ENCODE assay signal across 13 cellular contexts in genomic region chr1:202034149-202034682, GRCh38. TPM values are rescaled to one million over a fixed set of nuclear protein-coding genes. Genes with fewer than 3 reads are reported as not detected.
DNase-seq lines count a peak whose midpoint lies in the region; ATAC-seq and TF ChIP-seq lines count a peak whose summit lies in the region.
"Had no signal": no experiment of that assay in that cellular context is flagged by ENCODE, and none has a peak within 500 bp of the region (broad histone marks: within the 10 kb centered on the region; RNA-seq: fewer than 3 reads in every experiment).

No MANE protein-coding gene starts in this region.

- H3K56ac ChIP-seq in IMR-90 (ENCODE audit: extremely low read depth, insufficient read depth, low read length) = no peak overlapping the region

- H3K27me3 Mint-ChIP-seq in natural killer cell treated with Interleukin-12 subunit alpha and Interleukin-12 subunit beta and Interleukin-15 and Interleukin-18, amount 100 ng/mL, for 72 hours = peaks cover 7 to 14% of the 10 kb centered on the region in 2 donors
- H3K27me3 Mint-ChIP-seq: stimulated activated memory B cell treated with anti-CD40 and anti-IgM and Interleukin-4, amounts not matched to agents 10 μg/mL and 1 μg/mL and 100 μg/mL, for 72 hours had no signal

- H3K9me1 ChIP-seq in IMR-90 (ENCODE audit: insufficient read depth, low read length) = peaks cover 15% of the 10 kb centered on the region

- no TSS peak for BruUV-seq in IMR-90 (replicated peaks; lab: Mats Ljungman, UMichigan)

- TF ChIP-seq CTCF in IMR-90 (conservative IDR thresholded peaks at IDR 0.05; ENCODE audit: low read depth, low read length) = no peak
- no peak for TF ChIP-seq CTCF in coronary artery (IDR thresholded peaks at IDR 0.05)
- TF ChIP-seq CTCF in mucosa of descending colon (IDR thresholded peaks at IDR 0.05) = no peak
- no peak for TF ChIP-seq CTCF in tibial artery (IDR thresholded peaks at IDR 0.05)
- TF ChIP-seq CTCF in GM13976 (IDR thresholded peaks at IDR 0.05; ENCODE audit: borderline replicate concordance, control extremely low read depth, extremely low read depth, insufficient read depth, missing control alignments) = no peak

- no peaks in the 10 kb centered on the region for H3K9me3 Mint-ChIP-seq in natural killer cell treated with Interleukin-12 subunit alpha and Interleukin-12 subunit beta and Interleukin-15 and Interleukin-18, amount 100 ng/mL, for 72 hours

- H3K4me1 Mint-ChIP-seq in natural killer cell treated with Interleukin-12 subunit alpha and Interleukin-12 subunit beta and Interleukin-15 and Interleukin-18, amount 100 ng/mL, for 72 hours (ENCODE audit: low read depth in 2 of 2) = no peaks in the 10 kb centered on the region
- H3K4me1 Mint-ChIP-seq: CD14-positive monocyte; stimulated activated memory B cell treated with anti-CD40 and anti-IgM and Interleukin-4, amounts not matched to agents 10 μg/mL and 1 μg/mL and 100 μg/mL, for 72 hours had no signal

- H4K5ac ChIP-seq in IMR-90 (ENCODE audit: low read depth, low read length) = peak overlapping the region; percentile 53

- H4K20me1 ChIP-seq in IMR-90 (ENCODE audit: insufficient read depth, low read length) = peaks cover 5% of the 10 kb centered on the region; the same call in 1 of the 2 replicates

- peak overlapping the region; percentile 53 for H3K23ac ChIP-seq in IMR-90 (ENCODE audit: low read depth, low read length)

- ATAC-seq in IMR-90 (ENCODE audit: low read depth) (no peak; the same call in 1 of the 2 replicates), mucosa of descending colon (no peak)
- no peak for ATAC-seq in natural killer cell treated with Interleukin-12 subunit alpha and Interleukin-12 subunit beta and Interleukin-15 and Interleukin-18, amount 100 ng/mL, for 72 hours

- H2BK15ac ChIP-seq in IMR-90 (ENCODE audit: low read depth, low read length) = peak overlapping the region; percentile 57; the same call in 2 of the 3 replicates

- peak overlapping the region; percentile 66 for H3K18ac ChIP-seq in IMR-90 (ENCODE audit: low read depth, low read length)

- peak overlapping the region; percentile 83; the same call in 1 of the 2 replicates for H2BK120ac ChIP-seq in IMR-90 (ENCODE audit: low read depth, low read length)

- H3K36me3 ChIP-seq in IMR-90 (ENCODE audit: control insufficient read depth, insufficient read depth, low read length) (no peaks in the 10 kb centered on the region), mucosa of descending colon (ENCODE audit: low read depth) (no peaks in the 10 kb centered on the region), tibial artery (no peaks in the 10 kb centered on the region)

- peak overlapping the region; percentile 63 for H4K91ac ChIP-seq in IMR-90 (ENCODE audit: insufficient read depth, low read depth, low read length)

- WGBS in IMR-90 (ENCODE audit: extremely low coverage in 2 of 2, insufficient read length in 1 of 2), 2 experiments = no CpG with 5 or more reads among the region's 7 CpGs

- H3K27ac ChIP-seq in IMR-90 (ENCODE audit: insufficient read depth, low read length) (peak overlapping the region; percentile 78), coronary artery (peak overlapping the region; percentile 29 to 80), tibial artery (peak overlapping the region; percentile 66 to 73)

- H3K27me3 ChIP-seq in IMR-90 (ENCODE audit: control insufficient read depth, insufficient read depth, low read length) (peaks cover 5% of the 10 kb centered on the region; the same call in 1 of the 2 replicates), tibial artery (no peaks in the 10 kb centered on the region)

- H3K4ac ChIP-seq in IMR-90 (ENCODE audit: low read depth, low read length) = peak overlapping the region; percentile 94

- H2AFZ ChIP-seq in IMR-90 (replicated peaks; ENCODE audit: low read length, poor library complexity) = peak overlapping the region; percentile 49

- no peaks in the 10 kb centered on the region for H3K79me1 ChIP-seq in IMR-90 (ENCODE audit: low read depth in 1 of 2, low read length in 2 of 2)

- peak overlapping the region; percentile 65 for H2AK5ac ChIP-seq in IMR-90 (ENCODE audit: low read depth, low read length)

- intact Hi-C loops in IMR-90 (cut with micrococcal nuclease) (no loop called here), mucosa of descending colon (cut with DNase I, micrococcal nuclease) (no loop called here), tibial artery (cut with DNase I; ENCODE audit: low total_unique reads) (no loop called here)

- CTCF ChIA-PET in IMR-90 (lab: Yijun Ruan, JAX) = no interaction called here

- POLR2A ChIA-PET in IMR-90 (lab: Charles Lee; ENCODE audit: unreplicated experiment) = no interaction called here

- H3K9ac ChIP-seq in IMR-90 (ENCODE audit: low read depth, low read length) = peak overlapping the region; percentile 34; the same call in 1 of the 2 replicates

- no peak for TF ChIP-seq POLR2A in IMR-90 (IDR thresholded peaks at IDR 0.05; ENCODE audit: low read depth, low read length)

- H2AK9ac ChIP-seq in IMR-90 (replicated peaks; ENCODE audit: low read depth, low read length, poor library complexity) = peak overlapping the region; percentile 8

- DNase-seq in IMR-90 (no peak), coronary artery (ENCODE audit: low spot score) (no peak), mucosa of descending colon (peak in 2 of 3 donors; percentile 27 to 36), tibial artery (no peak), GM13976 (ENCODE audit: low spot score) (no peak), DMS153 treated with DMSO at 0.1 percent for 48 hours (lab: John Stamatoyannopoulos, UW; ENCODE audit: unreplicated experiment) (no peak), T-helper 1 cell (no peak)
- no peak for DNase-seq in natural killer cell treated with Interleukin-12 subunit alpha and Interleukin-12 subunit beta and Interleukin-15 and Interleukin-18, amount 100 ng/mL, for 72 hours (ENCODE audit: low spot score)
- DNase-seq: NCI-H1694 treated with DMSO at 0.1 percent for 48 hours; NCI-H748 treated with DMSO at 0.1 percent for 48 hours; stimulated activated CD4-positive, alpha-beta T cell treated with anti-CD3 and anti-CD28 coated beads, Interleukin-2, amount 100 ng/mL, for 24 hours had no signal

- no peaks in the 10 kb centered on the region for H3K9me3 ChIP-seq in IMR-90 (ENCODE audit: control insufficient read depth, insufficient read depth, low read length)
- H3K9me3 ChIP-seq in mucosa of descending colon = no peaks in the 10 kb centered on the region
- H3K9me3 ChIP-seq in tibial artery = no peaks in the 10 kb centered on the region

- H3K4me3 ChIP-seq in IMR-90 (ENCODE audit: insufficient read depth, low read depth, low read length) = no peak overlapping the region
- peak overlapping the region; percentile 37 for H3K4me3 ChIP-seq in coronary artery
- H3K4me3 ChIP-seq in mucosa of descending colon = no peak overlapping the region
- H3K4me3 ChIP-seq in tibial artery = peak overlapping the region in 1 of 2 donors; percentile 30

- peak overlapping the region; percentile 83 for H3K14ac ChIP-seq in IMR-90 (replicated peaks; ENCODE audit: low read depth, low read length)

- in situ Hi-C loops in IMR-90 (cut with MboI; ENCODE audit: low sequenced_read_pairs) (no loop called here), GM13976 (cut with MboI; ENCODE audit: low sequenced_read_pairs, unreplicated experiment) (no loop called here)

- H4K8ac ChIP-seq in IMR-90 (ENCODE audit: low read depth in 2 of 2, low read length in 2 of 2) = peak overlapping the region; percentile 30 to 53; a peak in 1 of 4 replicates

- H3K4me1 ChIP-seq in IMR-90 (ENCODE audit: control insufficient read depth, insufficient read depth, low read length) (peaks cover 7% of the 10 kb centered on the region), mucosa of descending colon (ENCODE audit: low read depth) (peaks cover 14% of the 10 kb centered on the region), tibial artery (peaks cover 0 to 22% (median 17%) of the 10 kb centered on the region in 4 donors)

- H3K4me3 Mint-ChIP-seq in natural killer cell treated with Interleukin-12 subunit alpha and Interleukin-12 subunit beta and Interleukin-15 and Interleukin-18, amount 100 ng/mL, for 72 hours = no peak overlapping the region
- H3K4me3 Mint-ChIP-seq: CD14-positive monocyte; stimulated activated memory B cell treated with anti-CD40 and anti-IgM and Interleukin-4, amounts not matched to agents 10 μg/mL and 1 μg/mL and 100 μg/mL, for 72 hours had no signal

- peak overlapping the region; percentile 84 for H2BK20ac ChIP-seq in IMR-90 (ENCODE audit: low read depth, low read length)

- H3K27ac Mint-ChIP-seq in natural killer cell treated with Interleukin-12 subunit alpha and Interleukin-12 subunit beta and Interleukin-15 and Interleukin-18, amount 100 ng/mL, for 72 hours = no peak overlapping the region
- H3K27ac Mint-ChIP-seq: CD14-positive monocyte; stimulated activated memory B cell treated with anti-CD40 and anti-IgM and Interleukin-4, amounts not matched to agents 10 μg/mL and 1 μg/mL and 100 μg/mL, for 72 hours had no signal

- H2BK5ac ChIP-seq in IMR-90 (ENCODE audit: low read depth, low read length, poor library complexity, severe bottlenecking) = peak overlapping the region; percentile 60

- dilution Hi-C loops in IMR-90 (cut with HindIII; ENCODE audit: low sequenced_read_pairs, unreplicated experiment) = no loop called here

- no peak for TF ChIP-seq RAD21 in IMR-90 (IDR thresholded peaks at IDR 0.05; ENCODE audit: low read length)

- 0 out of 2 replicates have a peak overlapping the region, but pooled peaks have one; percentile 5 for H3K4me2 ChIP-seq in IMR-90 (ENCODE audit: low read depth, low read length)

- H3K36me3 Mint-ChIP-seq in natural killer cell treated with Interleukin-12 subunit alpha and Interleukin-12 subunit beta and Interleukin-15 and Interleukin-18, amount 100 ng/mL, for 72 hours = no peaks in the 10 kb centered on the region
- H3K36me3 Mint-ChIP-seq: CD14-positive monocyte; stimulated activated memory B cell treated with anti-CD40 and anti-IgM and Interleukin-4, amounts not matched to agents 10 μg/mL and 1 μg/mL and 100 μg/mL, for 72 hours had no signal

RNA-seq across cellular contexts. Expression of gene ELF3, which starts 23.8 kb away (rescaled TPM):
- total RNA-seq in IMR-90 (2012; rRNA removed) = under 0.01 TPM in 1 of 2 replicates, not detected in the other
- polyA plus RNA-seq in IMR-90 (2012; rRNA removed) = 0.19 and 0.38 TPM in 2 replicates
- polyA plus RNA-seq in IMR-90 (2012; cell fraction: cytosol; rRNA removed) = 0.02 and 0.11 TPM in 2 replicates
- 1.3 and 7.4 TPM in 2 replicates for polyA plus RNA-seq in IMR-90 (2012; cell fraction: nucleus; rRNA removed; ENCODE audit: low replicate concordance)
- 1,000 to 10,000 TPM in 2 of 3 donors, 100 to 1,000 TPM in 1; 623 to 1,741 (median 1,105) TPM for total RNA-seq in mucosa of descending colon
- total RNA-seq in natural killer cell treated with Interleukin-12 subunit alpha and Interleukin-12 subunit beta and Interleukin-15 and Interleukin-18, amount 100 ng/mL, for 72 hours = under 1 TPM; 0.84 to 0.98 TPM
- polyA plus RNA-seq: CD14-positive monocyte had no signal

RNA-seq across cellular contexts. Expression of gene RNPEP, which starts 51.8 kb away (rescaled TPM):
- total RNA-seq in IMR-90 (2012; rRNA removed) (39.7 and 49.8 TPM in 2 replicates), mucosa of descending colon (100 to 1,000 TPM in 2 of 3 donors, 10 to 100 TPM in 1; 71.5 to 151 (median 132) TPM)
- polyA plus RNA-seq in IMR-90 (2012; rRNA removed) = 57.3 and 75.4 TPM in 2 replicates
- polyA plus RNA-seq in IMR-90 (2012; cell fraction: cytosol; rRNA removed) = 51.9 and 58.2 TPM in 2 replicates
- 61.4 and 80.2 TPM in 2 replicates for polyA plus RNA-seq in IMR-90 (2012; cell fraction: nucleus; rRNA removed; ENCODE audit: low replicate concordance)
- total RNA-seq in natural killer cell treated with Interleukin-12 subunit alpha and Interleukin-12 subunit beta and Interleukin-15 and Interleukin-18, amount 100 ng/mL, for 72 hours = 10 to 100 TPM; 50.1 to 54.3 TPM

Comparison
In these comparisons a context has a peak if more than half of its experiments do, and no peak if none do; other contexts are left out.
1. DNase-seq: peak in mucosa of descending colon (2 of 3); none in IMR-90 (single experiment), coronary artery (single experiment), tibial artery (0 of 2), GM13976 (single experiment), DMS153 treated with DMSO at 0.1 percent for 48 hours (single experiment), T-helper 1 cell (0 of 5) and natural killer cell treated with Interleukin-12 subunit alpha and Interleukin-12 subunit beta and Interleukin-15 and Interleukin-18, amount 100 ng/mL, for 72 hours (single experiment).
2. RNA of gene ELF3, which starts 23.8 kb away (total RNA-seq): 623 to 1,741 TPM in mucosa of descending colon; 0.84 to 0.98 TPM in natural killer cell treated with Interleukin-12 subunit alpha and Interleukin-12 subunit beta and Interleukin-15 and Interleukin-18, amount 100 ng/mL, for 72 hours and under 0.01 TPM in IMR-90; every median in the first group is over 100 times any median in the second.
3. Peak in every context shown above with its lines, with median percentiles within 50 percentile points of each other: H3K27ac ChIP-seq.